8 cellular contexts compared by ENCODE assay signal in genomic region chr1:44212355-44213221, GRCh38. TPM values are rescaled to one million over a fixed set of nuclear protein-coding genes. Genes with fewer than 3 reads are reported as not detected.
DNase-seq lines count a peak whose midpoint lies in the region; ATAC-seq, FAIRE-seq and TF ChIP-seq lines count a peak whose summit lies in the region.

No MANE protein-coding gene starts in this region.

- H3K27me3 Mint-ChIP-seq in CD14-positive monocyte (ENCODE audit: low read depth in 3 of 3), result peaks cover 0 to 8% (median 1%) of the 10 kb centered on the region in 3 donors
- H3K27me3 Mint-ChIP-seq in naive thymus-derived CD8-positive, alpha-beta T cell, result no peaks in the 10 kb centered on the region

- POLR2A ChIA-PET in naive thymus-derived CD8-positive, alpha-beta T cell (lab: Charles Lee), result interaction anchor here (1.2 to 2.3 kb wide), 6 partner anchors 10 to 519 kb away, joined by 3 to 15 read pairs (median 4); no protein-coding TSS in a partner anchor

- H3K9ac ChIP-seq in OCI-LY3 (ENCODE audit: low read length), result peak overlapping the region; percentile 66

- no peak overlapping the region for H3K27ac ChIP-seq in OCI-LY3 (ENCODE audit: low read length)

- H3K36me3 ChIP-seq in OCI-LY3 (replicated peaks; ENCODE audit: low read depth, low read length), result no peaks in the 10 kb centered on the region
- H3K36me3 ChIP-seq in bronchial epithelial cell (ENCODE audit: control insufficient read depth, insufficient read depth, low read length), result no peaks in the 10 kb centered on the region

- peak overlapping the region; percentile 34 to 95 (median 88) for H3K27ac Mint-ChIP-seq in CD14-positive monocyte
- H3K27ac Mint-ChIP-seq in naive thymus-derived CD8-positive, alpha-beta T cell, result peak overlapping the region; percentile 89 to 99 (median 95)

- H3K4me1 Mint-ChIP-seq in CD14-positive monocyte, result peaks cover 17% of the 10 kb centered on the region
- peaks cover 21 to 58% (median 39%) of the 10 kb centered on the region in 4 donors for H3K4me1 Mint-ChIP-seq in naive thymus-derived CD8-positive, alpha-beta T cell

- TF ChIP-seq CTCF in CD14-positive monocyte (IDR thresholded peaks at IDR 0.05) (no peak), OCI-LY3 (IDR thresholded peaks at IDR 0.05; ENCODE audit: low read depth, low read length) (no peak), bronchial epithelial cell (IDR thresholded peaks at IDR 0.05; ENCODE audit: insufficient read depth, low read length, severe bottlenecking) (no peak)

- H3K4me3 ChIP-seq in OCI-LY3 (ENCODE audit: low read length), result peak overlapping the region; percentile 93
- H3K4me3 ChIP-seq in bronchial epithelial cell (ENCODE audit: low read depth, low read length), result peak overlapping the region; percentile 96

- no peaks in the 10 kb centered on the region for H4K20me1 ChIP-seq in OCI-LY3 (ENCODE audit: insufficient read depth, low read length)

- peak; percentile 24 to 57 for ATAC-seq in naive thymus-derived CD8-positive, alpha-beta T cell
- ATAC-seq in HG03025 (IDR thresholded peaks at IDR 0.05; ENCODE audit: low FRiP score, unreplicated experiment), result no peak

- peaks cover 10% of the 10 kb centered on the region for H3K79me2 ChIP-seq in OCI-LY3 (ENCODE audit: low read length)

- no peak for FAIRE-seq in bronchial epithelial cell (lab: Jason Lieb, UNC)

- DNase-seq in CD14-positive monocyte (ENCODE audit: low spot score) (no peak), bronchial epithelial cell (ENCODE audit: low read depth) (peak; percentile 47), SKM-1 (lab: John Stamatoyannopoulos, UW; ENCODE audit: unreplicated experiment) (no peak), NOMO-1 (lab: John Stamatoyannopoulos, UW; ENCODE audit: unreplicated experiment in 2 of 2) (no peak), NAMALWA (ENCODE audit: low spot score) (no peak)
- peak in 3 of 10 donors; percentile 18 to 24 (median 23) for DNase-seq in naive thymus-derived CD8-positive, alpha-beta T cell

- H3K27me3 ChIP-seq in OCI-LY3 (ENCODE audit: low read depth, low read length), result no peaks in the 10 kb centered on the region
- no peaks in the 10 kb centered on the region for H3K27me3 ChIP-seq in bronchial epithelial cell (ENCODE audit: control insufficient read depth, insufficient read depth, low read length)

- intact Hi-C loops in CD14-positive monocyte (cut with micrococcal nuclease), result loop anchor here (10.0 kb wide), 3 partner anchors 142 to 558 kb away; partner anchors contain the start of genes ERI3 (in 1 of the 2) and KDM4A (in 1 of the 2)

- H3K9me3 ChIP-seq in OCI-LY3 (ENCODE audit: insufficient read depth, low read length), result no peaks in the 10 kb centered on the region

- H3K9me3 Mint-ChIP-seq in CD14-positive monocyte, result peaks cover 0 to 3% (median 0%) of the 10 kb centered on the region in 7 donors
- no peaks in the 10 kb centered on the region for H3K9me3 Mint-ChIP-seq in naive thymus-derived CD8-positive, alpha-beta T cell

- peak overlapping the region; percentile 88 for H3K4me2 ChIP-seq in OCI-LY3 (ENCODE audit: low read length)

- peak overlapping the region; percentile 88 for H2AFZ ChIP-seq in OCI-LY3 (ENCODE audit: low read depth, low read length)

- peak overlapping the region; percentile 91 to 95 for H3K4me3 Mint-ChIP-seq in CD14-positive monocyte
- peak overlapping the region; percentile 88 to 97 (median 94) for H3K4me3 Mint-ChIP-seq in naive thymus-derived CD8-positive, alpha-beta T cell

- peaks cover 12% of the 10 kb centered on the region for H3K4me1 ChIP-seq in OCI-LY3 (ENCODE audit: low read length)

- H3K36me3 Mint-ChIP-seq in CD14-positive monocyte, result peaks cover 30 to 31% of the 10 kb centered on the region in 2 donors
- peaks cover 0 to 23% (median 0%) of the 10 kb centered on the region in 3 donors for H3K36me3 Mint-ChIP-seq in naive thymus-derived CD8-positive, alpha-beta T cell

RNA-seq across cellular contexts. Expression of gene DMAP1, which starts 0.7 kb away (rescaled TPM):
- polyA plus RNA-seq in CD14-positive monocyte, result 10 to 100 TPM; 18.9 to 21.3 TPM
- 17.9 and 21.9 TPM in 2 replicates for total RNA-seq in bronchial epithelial cell
- total RNA-seq in naive thymus-derived CD8-positive, alpha-beta T cell, result 10 to 100 TPM; 95.2 to 96.0 TPM
- 10 to 100 TPM; 32.6 to 44.4 (median 42.3) TPM for polyA plus RNA-seq in naive thymus-derived CD8-positive, alpha-beta T cell
